In genomic region chr22:23114721-23115020, GRCh38 we compare ENCODE assay signal across 21 cellular contexts. TPM values are rescaled to one million over a fixed set of nuclear protein-coding genes. Genes with fewer than 3 reads are reported as not detected.
"Had no signal": no experiment of that assay in that cellular context is flagged by ENCODE, and none has a peak within 500 bp of the region (broad histone marks: within the 10 kb centered on the region; RNA-seq: fewer than 3 reads in every experiment).

No MANE protein-coding gene starts in this region.

- H3K27me3 ChIP-seq: pancreas, testis, tibial nerve had no signal

- H3K4me3 Mint-ChIP-seq: dendritic cell treated with granulocyte-macrophage colony-stimulating factor and Interleukin-4, amounts not matched to agents 40 ng/mL and 50 ng/mL, for 4 days; endodermal cell; natural killer cell; neural crest cell; stimulated activated effector memory CD8-positive, alpha-beta T cell treated with anti-CD3 and anti-CD28 coated beads, Interleukin-12 subunit alpha, Interleukin-12 subunit beta, amount 100 ng/mL, for 72 hours had no signal

- H3K27ac ChIP-seq: heart right ventricle, pancreas, testis had no signal

- ATAC-seq: heart right ventricle; left lobe of liver; natural killer cell; pancreas; right cardiac atrium; stimulated activated effector memory CD8-positive, alpha-beta T cell treated with anti-CD3 and anti-CD28 coated beads, Interleukin-12 subunit alpha, Interleukin-12 subunit beta, amount 100 ng/mL, for 72 hours; stimulated activated naive CD8-positive, alpha-beta T cell treated with anti-CD3 and anti-CD28 coated beads, Interleukin-15, Interleukin-2, amounts not matched to agents 100 U/mL and 50 U/mL, for 24 hours had no signal

- H3K27ac Mint-ChIP-seq: dendritic cell treated with granulocyte-macrophage colony-stimulating factor and Interleukin-4, amounts not matched to agents 40 ng/mL and 50 ng/mL, for 4 days; endodermal cell; natural killer cell; progenitor cell of endocrine pancreas; stimulated activated effector memory CD8-positive, alpha-beta T cell treated with anti-CD3 and anti-CD28 coated beads, Interleukin-12 subunit alpha, Interleukin-12 subunit beta, amount 100 ng/mL, for 72 hours had no signal

- H3K9me3 Mint-ChIP-seq: dendritic cell treated with granulocyte-macrophage colony-stimulating factor and Interleukin-4, amounts not matched to agents 40 ng/mL and 50 ng/mL, for 4 days; endodermal cell; natural killer cell; neural crest cell had no signal

- H3K4me3 ChIP-seq: heart right ventricle, pancreas, testis, tibial nerve had no signal

- H3K4me1 ChIP-seq: pancreas, testis had no signal

- DNase-seq: central memory CD4-positive, alpha-beta T cell; endodermal cell; heart right ventricle; kidney glomerular epithelial cell; mammary epithelial cell; natural killer cell; right cardiac atrium; stimulated activated CD4-positive, alpha-beta T cell treated with anti-CD3 and anti-CD28 coated beads, Interleukin-4, amount 100 ng/mL, for 1 hour; stimulated activated CD8-positive, alpha-beta memory T cell treated with anti-CD3 and anti-CD28 coated beads, Interleukin-4, amount 100 ng/mL, for 48 hours; stimulated activated naive CD8-positive, alpha-beta T cell treated with anti-CD3 and anti-CD28 coated beads, Interleukin-15, Interleukin-2, amounts not matched to agents 100 U/mL and 50 U/mL, for 24 hours; testis had no signal

- H3K9me3 ChIP-seq: heart right ventricle, pancreas, testis, tibial nerve had no signal

- H3K36me3 ChIP-seq: heart right ventricle, pancreas, tibial nerve had no signal

- H3K4me1 Mint-ChIP-seq: endodermal cell had no signal

- H3K27me3 Mint-ChIP-seq: progenitor cell of endocrine pancreas had no signal

- H3K36me3 Mint-ChIP-seq: natural killer cell; stimulated activated effector memory CD8-positive, alpha-beta T cell treated with anti-CD3 and anti-CD28 coated beads, Interleukin-12 subunit alpha, Interleukin-12 subunit beta, amount 100 ng/mL, for 72 hours had no signal

RNA-seq across cellular contexts. Expression of gene RSPH14, which starts 27.1 kb away (rescaled TPM):
- total RNA-seq: glomerular endothelial cell, mesenteric fat pad, mononuclear cell, right cardiac atrium had no signal
- polyA plus RNA-seq: mammary epithelial cell had no signal

RNA-seq across cellular contexts. Expression of gene RAB36, which starts 30.6 kb away (rescaled TPM):
- total RNA-seq: mononuclear cell had no signal
